ENCODE assay signal across 16 cellular contexts in genomic region chr5:180085837-180086236, GRCh38. TPM values are rescaled to one million over a fixed set of nuclear protein-coding genes. Genes with fewer than 3 reads are reported as not detected.
DNase-seq lines count a peak whose midpoint lies in the region; ATAC-seq and TF ChIP-seq lines count a peak whose summit lies in the region.
"Had no signal": no experiment of that assay in that cellular context is flagged by ENCODE, and none has a peak within 500 bp of the region (broad histone marks: within the 10 kb centered on the region; RNA-seq: fewer than 3 reads in every experiment).

No MANE protein-coding gene starts in this region.

- no peak overlapping the region for H3K4me3 Mint-ChIP-seq in CD8-positive, alpha-beta T cell
- peak overlapping the region; percentile 36 for H3K4me3 Mint-ChIP-seq in activated naive CD8-positive, alpha-beta T cell treated with anti-CD3 and anti-CD28 coated beads, Interleukin-2, amount 10 ng/mL, durations not matched to agents 7 days and 5 days
- H3K4me3 Mint-ChIP-seq: activated CD4-positive, alpha-beta T cell treated with anti-CD3 and anti-CD28 coated beads, Interleukin-2, amount 10 ng/mL, durations not matched to agents 7 days and 5 days had no signal

- peak overlapping the region; percentile 55 for H3K27ac Mint-ChIP-seq in CD8-positive, alpha-beta T cell
- no peak overlapping the region for H3K27ac Mint-ChIP-seq in activated naive CD8-positive, alpha-beta T cell treated with anti-CD3 and anti-CD28 coated beads, Interleukin-2, amount 10 ng/mL, durations not matched to agents 7 days and 5 days
- H3K27ac Mint-ChIP-seq: activated CD4-positive, alpha-beta T cell treated with anti-CD3 and anti-CD28 coated beads, Interleukin-2, amount 10 ng/mL, durations not matched to agents 7 days and 5 days had no signal

- no peak overlapping the region for H3K4me3 ChIP-seq in CD8-positive, alpha-beta T cell (ENCODE audit: low read depth, low read length)
- H3K4me3 ChIP-seq in iPS-18a (ENCODE audit: low read length) (peak overlapping the region; percentile 35), upper lobe of left lung (no peak overlapping the region), breast epithelium (no peak overlapping the region)
- H3K4me3 ChIP-seq: suprapubic skin had no signal

- H3K36me3 Mint-ChIP-seq in CD8-positive, alpha-beta T cell: no peaks in the 10 kb centered on the region
- H3K36me3 Mint-ChIP-seq in activated naive CD8-positive, alpha-beta T cell treated with anti-CD3 and anti-CD28 coated beads, Interleukin-2, amount 10 ng/mL, durations not matched to agents 7 days and 5 days: no peaks in the 10 kb centered on the region

- intact Hi-C loops in CD8-positive, alpha-beta T cell (cut with DNase I, micrococcal nuclease): no loop called here
- intact Hi-C loops in breast epithelium (cut with DNase I; ENCODE audit: low total_unique reads): no loop called here

- H3K4me1 ChIP-seq in CD8-positive, alpha-beta T cell (ENCODE audit: insufficient read depth, low read length): peaks cover 14% of the 10 kb centered on the region
- peaks cover 49% of the 10 kb centered on the region for H3K4me1 ChIP-seq in iPS-18a (ENCODE audit: control insufficient read depth, low read depth, low read length)
- peaks cover 14 to 19% (median 15%) of the 10 kb centered on the region in 4 donors for H3K4me1 ChIP-seq in upper lobe of left lung
- no peaks in the 10 kb centered on the region for H3K4me1 ChIP-seq in breast epithelium

- POLR2A ChIA-PET in CD8-positive, alpha-beta T cell (lab: Charles Lee): no interaction called here
- POLR2A ChIA-PET in activated naive CD8-positive, alpha-beta T cell treated with anti-CD3 and anti-CD28 coated beads, Interleukin-2, amount 10 ng/mL, durations not matched to agents 7 days and 5 days (lab: Charles Lee): no interaction called here

- no peaks in the 10 kb centered on the region for H3K36me3 ChIP-seq in CD8-positive, alpha-beta T cell (ENCODE audit: insufficient read depth, low read length)
- H3K36me3 ChIP-seq in iPS-18a (ENCODE audit: control insufficient read depth, low read depth, low read length): no peaks in the 10 kb centered on the region
- H3K36me3 ChIP-seq in upper lobe of left lung: no peaks in the 10 kb centered on the region
- no peaks in the 10 kb centered on the region for H3K36me3 ChIP-seq in breast epithelium
- H3K36me3 ChIP-seq: suprapubic skin had no signal

- TF ChIP-seq POLR2A in upper lobe of left lung (IDR thresholded peaks at IDR 0.05) (no peak), breast epithelium (IDR thresholded peaks at IDR 0.05) (no peak)

- no peaks in the 10 kb centered on the region for H3K9me3 ChIP-seq in CD8-positive, alpha-beta T cell (ENCODE audit: low read length)
- H3K9me3 ChIP-seq in iPS-18a (ENCODE audit: control insufficient read depth, low read depth, low read length): no peaks in the 10 kb centered on the region
- no peaks in the 10 kb centered on the region for H3K9me3 ChIP-seq in upper lobe of left lung
- no peaks in the 10 kb centered on the region for H3K9me3 ChIP-seq in breast epithelium
- H3K9me3 ChIP-seq: SK-N-SH, suprapubic skin had no signal

- CTCF ChIA-PET in CD8-positive, alpha-beta T cell (lab: Charles Lee): interaction anchor here (0.7 to 0.8 kb wide), 2 partner anchors 264 to 389 kb away, joined by 3 to 5 read pairs; no protein-coding TSS in a partner anchor

- no peaks in the 10 kb centered on the region for H3K9me3 Mint-ChIP-seq in CD8-positive, alpha-beta T cell
- H3K9me3 Mint-ChIP-seq in activated naive CD8-positive, alpha-beta T cell treated with anti-CD3 and anti-CD28 coated beads, Interleukin-2, amount 10 ng/mL, durations not matched to agents 7 days and 5 days: no peaks in the 10 kb centered on the region
- H3K9me3 Mint-ChIP-seq: activated CD4-positive, alpha-beta T cell treated with anti-CD3 and anti-CD28 coated beads, Interleukin-2, amount 10 ng/mL, durations not matched to agents 7 days and 5 days had no signal

- H3K27me3 ChIP-seq in CD8-positive, alpha-beta T cell (ENCODE audit: insufficient read depth, low read length): no peaks in the 10 kb centered on the region
- H3K27me3 ChIP-seq in iPS-18a (ENCODE audit: control insufficient read depth, insufficient read depth, low read length) (no peaks in the 10 kb centered on the region), upper lobe of left lung (no peaks in the 10 kb centered on the region), breast epithelium (no peaks in the 10 kb centered on the region)
- H3K27me3 ChIP-seq: suprapubic skin had no signal

- no peak for TF ChIP-seq CTCF in CD8-positive, alpha-beta T cell (IDR thresholded peaks at IDR 0.05)
- no peak for TF ChIP-seq CTCF in upper lobe of left lung (IDR thresholded peaks at IDR 0.05)
- no peak for TF ChIP-seq CTCF in breast epithelium (IDR thresholded peaks at IDR 0.05)

- H3K27ac ChIP-seq in CD8-positive, alpha-beta T cell (ENCODE audit: low read depth, low read length): no peak overlapping the region
- H3K27ac ChIP-seq in iPS-18a (ENCODE audit: low read length) (peak overlapping the region; percentile 64), upper lobe of left lung (no peak overlapping the region), breast epithelium (no peak overlapping the region)

- peaks cover 27% of the 10 kb centered on the region for H3K4me1 Mint-ChIP-seq in CD8-positive, alpha-beta T cell (ENCODE audit: low read depth)
- peaks cover 14% of the 10 kb centered on the region for H3K4me1 Mint-ChIP-seq in activated naive CD8-positive, alpha-beta T cell treated with anti-CD3 and anti-CD28 coated beads, Interleukin-2, amount 10 ng/mL, durations not matched to agents 7 days and 5 days

- H3K27me3 Mint-ChIP-seq in CD8-positive, alpha-beta T cell (ENCODE audit: low read depth): peaks cover 28% of the 10 kb centered on the region
- peaks cover 6% of the 10 kb centered on the region for H3K27me3 Mint-ChIP-seq in activated naive CD8-positive, alpha-beta T cell treated with anti-CD3 and anti-CD28 coated beads, Interleukin-2, amount 10 ng/mL, durations not matched to agents 7 days and 5 days

- in situ Hi-C loops in KBM-7 (cut with MboI; ENCODE audit: low pct_unique_long_range_greater_than_20kb, low sequenced_read_pairs): no loop called here

- H3K9ac ChIP-seq in iPS-18a (ENCODE audit: low read length): peak overlapping the region; percentile 18
- H3K9ac ChIP-seq: SK-N-SH had no signal

- peak in 2 of 7 experiments; percentile 48 to 78 for DNase-seq in CD8-positive, alpha-beta T cell
- DNase-seq in KBM-7 (peak; percentile 41), upper lobe of left lung (no peak), EL (no peak), breast epithelium (ENCODE audit: low spot score in 2 of 2) (no peak)
- DNase-seq in activated naive CD8-positive, alpha-beta T cell treated with anti-CD3 and anti-CD28 coated beads, Interleukin-2, amount 10 ng/mL, durations not matched to agents 7 days and 5 days: no peak
- DNase-seq: activated CD4-positive, alpha-beta T cell treated with anti-CD3 and anti-CD28 coated beads, Interleukin-2, amount 10 ng/mL, durations not matched to agents 7 days and 5 days; activated effector memory CD4-positive, alpha-beta T cell treated with Interleukin-2 at 50 U/mL for 16 hours; islet precursor cell; NCI-H1436 treated with DMSO at 0.1 percent for 48 hours; NK-92 treated with Interleukin-12 subunit alpha and Interleukin-12 subunit beta, amount 100 ng/mL, for 24 hours; right cardiac atrium had no signal

- ATAC-seq in CD8-positive, alpha-beta T cell: peak; percentile 81
- ATAC-seq in activated naive CD8-positive, alpha-beta T cell treated with anti-CD3 and anti-CD28 coated beads, Interleukin-2, amount 10 ng/mL, durations not matched to agents 7 days and 5 days (ENCODE audit: low read depth): no peak
- ATAC-seq in HG03280 (IDR thresholded peaks at IDR 0.05; ENCODE audit: unreplicated experiment) (no peak), upper lobe of left lung (ENCODE audit: low FRiP score in 2 of 2) (no peak)

- 42 to 54% methylated on average over 7 of the region's 7 CpGs for WGBS in upper lobe of left lung, 2 donors

- TF ChIP-seq EP300 in upper lobe of left lung (IDR thresholded peaks at IDR 0.05): no peak

RNA-seq across cellular contexts. Expression of gene RNF130, which starts 14.3 kb away (rescaled TPM):
- 10 to 100 TPM; 13.9 to 15.8 TPM for total RNA-seq in CD8-positive, alpha-beta T cell
- 10 to 100 TPM; 10.7 to 11.5 TPM for total RNA-seq in activated naive CD8-positive, alpha-beta T cell treated with anti-CD3 and anti-CD28 coated beads, Interleukin-2, amount 10 ng/mL, durations not matched to agents 7 days and 5 days
- total RNA-seq in upper lobe of left lung (100 to 1,000 TPM in 3 of 6 donors, 10 to 100 TPM in 3; 54.5 to 137 (median 98.2) TPM), breast epithelium (100 to 1,000 TPM; 114 to 267 (median 143) TPM)
